29 cellular contexts compared by ENCODE assay signal in the genomic region with DNA sequence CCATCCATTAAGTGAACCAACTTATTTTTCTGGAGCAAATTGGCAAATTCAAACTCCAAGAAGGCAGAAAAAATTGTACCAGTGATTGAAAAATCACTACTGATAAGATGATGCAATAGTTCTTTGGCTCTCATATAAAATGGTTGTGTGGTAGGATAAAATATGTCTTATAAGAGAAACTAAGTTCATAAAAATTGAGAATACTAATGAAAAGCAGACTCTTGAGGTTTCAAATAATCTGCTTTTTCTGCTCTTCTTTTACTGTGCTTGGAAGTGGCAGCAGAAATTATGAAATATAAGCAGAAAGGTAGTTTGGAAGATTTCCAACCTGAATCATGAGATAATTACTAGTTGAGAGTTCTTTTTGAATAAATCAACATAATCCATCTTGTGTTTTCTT.
DNase-seq lines count a peak whose midpoint lies in the region; TF ChIP-seq lines count a peak whose summit lies in the region.
"Had no signal": no experiment of that assay in that cellular context is flagged by ENCODE, and none has a peak within 500 bp of the region (broad histone marks: within the 10 kb centered on the region; RNA-seq: fewer than 3 reads in every experiment).

No MANE protein-coding gene starts in this region.

- H3K9ac ChIP-seq in KMS-11: no peak overlapping the region

- peaks cover 13% of the 10 kb centered on the region for H3K4me1 Mint-ChIP-seq in nephron
- H3K4me1 Mint-ChIP-seq: activated naive CD8-positive, alpha-beta T cell treated with anti-CD3 and anti-CD28 coated beads, Interleukin-2, amount 50 U/mL, for 24 hours; CD4-positive, alpha-beta memory T cell; stimulated activated naive B cell treated with anti-CD40 and anti-IgM and Interleukin-4, amounts not matched to agents 10 μg/mL and 1 μg/mL and 100 μg/mL, for 72 hours; T-cell had no signal

- no peaks in the 10 kb centered on the region for H3K9me3 Mint-ChIP-seq in nephron
- H3K9me3 Mint-ChIP-seq: activated naive CD8-positive, alpha-beta T cell treated with anti-CD3 and anti-CD28 coated beads, Interleukin-2, amount 50 U/mL, for 24 hours; CD4-positive, alpha-beta memory T cell; effector memory CD8-positive, alpha-beta T cell; stimulated activated naive B cell treated with anti-CD40 and anti-IgM and Interleukin-4, amounts not matched to agents 10 μg/mL and 1 μg/mL and 100 μg/mL, for 72 hours; T-cell had no signal

- peaks cover 22% of the 10 kb centered on the region for H3K4me1 ChIP-seq in KMS-11 (ENCODE audit: low read depth, poor library complexity, severe bottlenecking)

- H4K20me1 ChIP-seq in KMS-11 (ENCODE audit: insufficient read depth): no peaks in the 10 kb centered on the region

- H3K4me2 ChIP-seq in KMS-11: peak overlapping the region; percentile 33

- no peaks in the 10 kb centered on the region for H3K79me2 ChIP-seq in KMS-11 (ENCODE audit: insufficient read depth, low read depth)

- no peaks in the 10 kb centered on the region for H3K27me3 ChIP-seq in KMS-11 (ENCODE audit: insufficient read depth, low read depth)
- H3K27me3 ChIP-seq: ovary had no signal

- H3K27ac ChIP-seq in KMS-11: peak overlapping the region; percentile 15; the same call in 1 of the 2 replicates
- H3K27ac ChIP-seq: coronary artery, ovary had no signal

- no peak overlapping the region for H3K4me3 ChIP-seq in KMS-11 (IDR thresholded peaks at IDR 0.05; ENCODE audit: insufficient read depth, low read depth, low read length)
- H3K4me3 ChIP-seq: coronary artery, ovary had no signal

- DNase-seq in COR-L47 (lab: John Stamatoyannopoulos, UW) (peak; percentile 56), amniotic epithelial cell (ENCODE audit: low read depth) (peak; percentile 43), NCI-H345 treated with DMSO at 0.1 percent for 48 hours (lab: John Stamatoyannopoulos, UW; ENCODE audit: unreplicated experiment) (no peak)
- DNase-seq in stimulated activated CD4-positive, alpha-beta T cell treated with anti-CD3 and anti-CD28 coated beads, Interleukin-2, amount 100 ng/mL, for 24 hours: no peak
- no peak for DNase-seq in activated naive CD4-positive, alpha-beta T cell treated with Interleukin-2 at 50 U/mL for 16 hours
- DNase-seq: activated CD4-positive, CD25-positive, alpha-beta regulatory T cell; activated CD8-positive, alpha-beta T cell treated with anti-CD3 and anti-CD28 coated beads, Interleukin-2, amount 10 ng/mL, durations not matched to agents 7 days and 5 days; activated gamma-delta T cell; activated naive CD8-positive, alpha-beta T cell treated with anti-CD3 and anti-CD28 coated beads, Interleukin-2, amount 50 U/mL, for 24 hours; activated T-cell treated with anti-CD3 and anti-CD28 coated beads for 4 hours; CD4-positive, alpha-beta memory T cell; effector memory CD8-positive, alpha-beta T cell; GDM1; HCEC 1CT; left ventricle myocardium superior; NCI-H1092; NCI-H1930; NCI-H345; ovary; PC-3; retina; Right ventricle myocardium superior; stimulated activated CD4-positive, alpha-beta T cell treated with anti-CD3 and anti-CD28 coated beads, Interleukin-4, amount 100 ng/mL, for 24 hours; stimulated activated naive B cell treated with anti-CD40 and anti-IgM and Interleukin-4, amounts not matched to agents 10 μg/mL and 1 μg/mL and 100 μg/mL, for 72 hours; T-cell had no signal

- H2AFZ ChIP-seq in KMS-11 (ENCODE audit: low read depth): no peak overlapping the region; the same call in 1 of the 2 replicates

- H3K36me3 ChIP-seq in KMS-11 (ENCODE audit: insufficient read depth): no peaks in the 10 kb centered on the region
- H3K36me3 ChIP-seq: ovary had no signal

- TF ChIP-seq CTCF in KMS-11 (conservative IDR thresholded peaks at IDR 0.05; ENCODE audit: low read depth, low read length): no peak
- no peak for TF ChIP-seq CTCF in nephron (IDR thresholded peaks at IDR 0.05; ENCODE audit: unreplicated experiment in 3 of 3)

- H3K27ac Mint-ChIP-seq in nephron: peak overlapping the region in 2 of 3 experiments; percentile 14 to 32
- H3K27ac Mint-ChIP-seq: activated CD8-positive, alpha-beta T cell treated with anti-CD3 and anti-CD28 coated beads, Interleukin-2, amount 10 ng/mL, durations not matched to agents 7 days and 5 days; activated naive CD8-positive, alpha-beta T cell treated with anti-CD3 and anti-CD28 coated beads, Interleukin-2, amount 50 U/mL, for 24 hours; CD4-positive, alpha-beta memory T cell; effector memory CD8-positive, alpha-beta T cell; natural killer cell treated with Interleukin-12 subunit alpha and Interleukin-12 subunit beta and Interleukin-15 and Interleukin-18, amount 100 ng/mL, for 72 hours; stimulated activated naive B cell treated with anti-CD40 and anti-IgM and Interleukin-4, amounts not matched to agents 10 μg/mL and 1 μg/mL and 100 μg/mL, for 72 hours; T-cell had no signal

- H3K36me3 Mint-ChIP-seq in nephron (ENCODE audit: low read depth): no peaks in the 10 kb centered on the region
- H3K36me3 Mint-ChIP-seq: CD4-positive, alpha-beta memory T cell; natural killer cell treated with Interleukin-12 subunit alpha and Interleukin-12 subunit beta and Interleukin-15 and Interleukin-18, amount 100 ng/mL, for 72 hours; stimulated activated naive B cell treated with anti-CD40 and anti-IgM and Interleukin-4, amounts not matched to agents 10 μg/mL and 1 μg/mL and 100 μg/mL, for 72 hours; T-cell had no signal

- no peak overlapping the region for H3K4me3 Mint-ChIP-seq in nephron
- H3K4me3 Mint-ChIP-seq: activated CD8-positive, alpha-beta T cell treated with anti-CD3 and anti-CD28 coated beads, Interleukin-2, amount 10 ng/mL, durations not matched to agents 7 days and 5 days; activated naive CD8-positive, alpha-beta T cell treated with anti-CD3 and anti-CD28 coated beads, Interleukin-2, amount 50 U/mL, for 24 hours; CD4-positive, alpha-beta memory T cell; effector memory CD8-positive, alpha-beta T cell; natural killer cell treated with Interleukin-12 subunit alpha and Interleukin-12 subunit beta and Interleukin-15 and Interleukin-18, amount 100 ng/mL, for 72 hours; stimulated activated naive B cell treated with anti-CD40 and anti-IgM and Interleukin-4, amounts not matched to agents 10 μg/mL and 1 μg/mL and 100 μg/mL, for 72 hours; T-cell had no signal

- H3K27me3 Mint-ChIP-seq in nephron (ENCODE audit: low read depth): no peaks in the 10 kb centered on the region
- H3K27me3 Mint-ChIP-seq: activated naive CD8-positive, alpha-beta T cell treated with anti-CD3 and anti-CD28 coated beads, Interleukin-2, amount 50 U/mL, for 24 hours; T-cell had no signal

Comparison
In these comparisons a context has a peak if more than half of its experiments do, and no peak if none do; other contexts are left out.
1. DNase-seq: peak in COR-L47 (single experiment) and amniotic epithelial cell (single experiment); none in stimulated activated CD4-positive, alpha-beta T cell treated with anti-CD3 and anti-CD28 coated beads, Interleukin-2, amount 100 ng/mL, for 24 hours (0 of 2), activated naive CD4-positive, alpha-beta T cell treated with Interleukin-2 at 50 U/mL for 16 hours (single experiment) and NCI-H345 treated with DMSO at 0.1 percent for 48 hours (single experiment).